1 cellular context compared by ENCODE assay signal in the genomic region with DNA sequence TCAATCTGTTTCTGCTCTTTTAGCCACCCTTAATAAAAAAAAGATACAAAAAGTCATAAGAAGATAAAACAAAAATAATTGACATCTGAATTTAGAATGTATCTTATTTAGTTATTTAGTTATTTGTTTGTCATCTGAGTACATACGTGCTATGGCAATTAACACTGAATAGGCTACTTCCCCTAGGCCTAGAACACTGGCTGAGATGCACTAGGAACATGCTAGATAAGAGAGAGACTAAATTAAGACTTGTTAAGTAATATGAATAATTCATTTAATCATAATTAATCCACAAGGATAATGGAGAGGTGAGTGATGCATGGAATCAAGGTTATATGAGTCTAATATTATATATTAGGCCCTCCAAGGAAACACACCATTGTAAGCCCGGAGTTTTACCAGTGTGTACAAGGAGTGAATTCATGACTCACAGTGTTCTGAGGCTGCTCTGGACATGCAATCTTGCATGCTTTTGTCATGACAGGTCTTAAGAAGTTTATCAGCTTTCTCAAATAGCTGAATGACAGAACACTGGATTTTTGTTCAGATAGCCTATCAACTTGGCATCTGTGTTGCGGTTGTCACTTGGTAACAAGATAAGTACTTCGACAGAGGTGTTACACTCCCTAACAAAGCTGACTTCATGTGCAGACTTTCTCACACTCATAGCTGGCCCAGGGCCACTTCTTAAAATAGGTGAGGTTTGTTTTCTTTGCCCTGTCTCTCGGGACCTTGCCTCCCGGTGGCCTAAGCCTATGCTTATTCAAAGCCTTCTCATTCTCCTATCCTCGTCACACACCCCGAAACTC.
TF ChIP-seq lines count a peak whose summit lies in the region.

No MANE protein-coding gene starts in this region.

TF ChIP-seq in GM23338, 12 proteins besides CTCF, POLR2A, EP300 and RAD21 (continued from another document):
- TF ChIP-seq CREB1 (CRISPR knock-in tag; IDR thresholded peaks at IDR 0.05; ENCODE audit: low read depth) (no peak), POLR2AphosphoS5 (IDR thresholded peaks at IDR 0.05; ENCODE audit: low read depth) (no peak), ZNF114 (CRISPR knock-in tag; IDR thresholded peaks at IDR 0.05) (no peak)
- TF ChIP-seq, protein P1, sequence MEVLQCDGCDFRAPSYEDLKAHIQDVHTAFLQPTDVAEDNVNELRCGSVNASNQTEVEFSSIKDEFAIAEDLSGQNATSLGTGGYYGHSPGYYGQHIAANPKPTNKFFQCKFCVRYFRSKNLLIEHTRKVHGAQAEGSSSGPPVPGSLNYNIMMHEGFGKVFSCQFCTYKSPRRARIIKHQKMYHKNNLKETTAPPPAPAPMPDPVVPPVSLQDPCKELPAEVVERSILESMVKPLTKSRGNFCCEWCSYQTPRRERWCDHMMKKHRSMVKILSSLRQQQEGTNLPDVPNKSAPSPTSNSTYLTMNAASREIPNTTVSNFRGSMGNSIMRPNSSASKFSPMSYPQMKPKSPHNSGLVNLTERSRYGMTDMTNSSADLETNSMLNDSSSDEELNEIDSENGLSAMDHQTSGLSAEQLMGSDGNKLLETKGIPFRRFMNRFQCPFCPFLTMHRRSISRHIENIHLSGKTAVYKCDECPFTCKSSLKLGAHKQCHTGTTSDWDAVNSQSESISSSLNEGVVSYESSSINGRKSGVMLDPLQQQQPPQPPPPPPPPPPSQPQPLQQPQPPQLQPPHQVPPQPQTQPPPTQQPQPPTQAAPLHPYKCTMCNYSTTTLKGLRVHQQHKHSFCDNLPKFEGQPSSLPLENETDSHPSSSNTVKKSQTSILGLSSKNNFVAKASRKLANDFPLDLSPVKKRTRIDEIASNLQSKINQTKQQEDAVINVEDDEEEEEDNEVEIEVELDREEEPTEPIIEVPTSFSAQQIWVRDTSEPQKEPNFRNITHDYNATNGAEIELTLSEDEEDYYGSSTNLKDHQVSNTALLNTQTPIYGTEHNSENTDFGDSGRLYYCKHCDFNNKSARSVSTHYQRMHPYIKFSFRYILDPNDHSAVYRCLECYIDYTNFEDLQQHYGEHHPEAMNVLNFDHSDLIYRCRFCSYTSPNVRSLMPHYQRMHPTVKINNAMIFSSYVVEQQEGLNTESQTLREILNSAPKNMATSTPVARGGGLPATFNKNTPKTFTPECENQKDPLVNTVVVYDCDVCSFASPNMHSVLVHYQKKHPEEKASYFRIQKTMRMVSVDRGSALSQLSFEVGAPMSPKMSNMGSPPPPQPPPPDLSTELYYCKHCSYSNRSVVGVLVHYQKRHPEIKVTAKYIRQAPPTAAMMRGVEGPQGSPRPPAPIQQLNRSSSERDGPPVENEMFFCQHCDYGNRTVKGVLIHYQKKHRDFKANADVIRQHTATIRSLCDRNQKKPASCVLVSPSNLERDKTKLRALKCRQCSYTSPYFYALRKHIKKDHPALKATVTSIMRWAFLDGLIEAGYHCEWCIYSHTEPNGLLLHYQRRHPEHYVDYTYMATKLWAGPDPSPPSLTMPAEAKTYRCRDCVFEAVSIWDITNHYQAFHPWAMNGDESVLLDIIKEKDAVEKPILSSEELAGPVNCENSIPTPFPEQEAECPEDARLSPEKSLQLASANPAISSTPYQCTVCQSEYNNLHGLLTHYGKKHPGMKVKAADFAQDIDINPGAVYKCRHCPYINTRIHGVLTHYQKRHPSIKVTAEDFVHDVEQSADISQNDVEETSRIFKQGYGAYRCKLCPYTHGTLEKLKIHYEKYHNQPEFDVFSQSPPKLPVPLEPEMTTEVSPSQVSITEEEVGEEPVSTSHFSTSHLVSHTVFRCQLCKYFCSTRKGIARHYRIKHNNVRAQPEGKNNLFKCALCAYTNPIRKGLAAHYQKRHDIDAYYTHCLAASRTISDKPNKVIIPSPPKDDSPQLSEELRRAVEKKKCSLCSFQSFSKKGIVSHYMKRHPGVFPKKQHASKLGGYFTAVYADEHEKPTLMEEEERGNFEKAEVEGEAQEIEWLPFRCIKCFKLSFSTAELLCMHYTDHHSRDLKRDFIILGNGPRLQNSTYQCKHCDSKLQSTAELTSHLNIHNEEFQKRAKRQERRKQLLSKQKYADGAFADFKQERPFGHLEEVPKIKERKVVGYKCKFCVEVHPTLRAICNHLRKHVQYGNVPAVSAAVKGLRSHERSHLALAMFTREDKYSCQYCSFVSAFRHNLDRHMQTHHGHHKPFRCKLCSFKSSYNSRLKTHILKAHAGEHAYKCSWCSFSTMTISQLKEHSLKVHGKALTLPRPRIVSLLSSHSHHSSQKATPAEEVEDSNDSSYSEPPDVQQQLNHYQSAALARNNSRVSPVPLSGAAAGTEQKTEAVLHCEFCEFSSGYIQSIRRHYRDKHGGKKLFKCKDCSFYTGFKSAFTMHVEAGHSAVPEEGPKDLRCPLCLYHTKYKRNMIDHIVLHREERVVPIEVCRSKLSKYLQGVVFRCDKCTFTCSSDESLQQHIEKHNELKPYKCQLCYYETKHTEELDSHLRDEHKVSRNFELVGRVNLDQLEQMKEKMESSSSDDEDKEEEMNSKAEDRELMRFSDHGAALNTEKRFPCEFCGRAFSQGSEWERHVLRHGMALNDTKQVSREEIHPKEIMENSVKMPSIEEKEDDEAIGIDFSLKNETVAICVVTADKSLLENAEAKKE (CRISPR knock-in tag; IDR thresholded peaks at IDR 0.05) = no peak
- TF ChIP-seq, protein P2, sequence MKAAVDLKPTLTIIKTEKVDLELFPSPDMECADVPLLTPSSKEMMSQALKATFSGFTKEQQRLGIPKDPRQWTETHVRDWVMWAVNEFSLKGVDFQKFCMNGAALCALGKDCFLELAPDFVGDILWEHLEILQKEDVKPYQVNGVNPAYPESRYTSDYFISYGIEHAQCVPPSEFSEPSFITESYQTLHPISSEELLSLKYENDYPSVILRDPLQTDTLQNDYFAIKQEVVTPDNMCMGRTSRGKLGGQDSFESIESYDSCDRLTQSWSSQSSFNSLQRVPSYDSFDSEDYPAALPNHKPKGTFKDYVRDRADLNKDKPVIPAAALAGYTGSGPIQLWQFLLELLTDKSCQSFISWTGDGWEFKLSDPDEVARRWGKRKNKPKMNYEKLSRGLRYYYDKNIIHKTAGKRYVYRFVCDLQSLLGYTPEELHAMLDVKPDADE (IDR thresholded peaks at IDR 0.05) = no peak
